In genomic region chr6:37538107-37538506, GRCh38 we compare ENCODE assay signal across 9 cellular contexts. TPM values are rescaled to one million over a fixed set of nuclear protein-coding genes. Genes with fewer than 3 reads are reported as not detected.
DNase-seq lines count a peak whose midpoint lies in the region; ATAC-seq, FAIRE-seq and TF ChIP-seq lines count a peak whose summit lies in the region.
"Had no signal": no experiment of that assay in that cellular context is flagged by ENCODE, and none has a peak within 500 bp of the region (broad histone marks: within the 10 kb centered on the region; RNA-seq: fewer than 3 reads in every experiment).

No MANE protein-coding gene starts in this region.

- H3K27ac ChIP-seq in mammary epithelial cell (ENCODE audit: insufficient read depth, low read depth, low read length) (no peak overlapping the region), small intestine (ENCODE audit: low read depth in 1 of 2, low read length in 1 of 2) (no peak overlapping the region)
- H3K27ac ChIP-seq: skin epidermis had no signal

- H3K4me2 ChIP-seq in mammary epithelial cell (ENCODE audit: insufficient read depth, low read depth, low read length) = no peak overlapping the region

- H3K4me1 ChIP-seq in mammary epithelial cell (ENCODE audit: insufficient read depth, low read length) (peaks cover 8% of the 10 kb centered on the region), small intestine (ENCODE audit: control insufficient read depth in 2 of 2, insufficient read depth in 1 of 2, low read depth in 1 of 2, low read length in 1 of 2) (no peaks in the 10 kb centered on the region)

- H2AFZ ChIP-seq in mammary epithelial cell (ENCODE audit: low read depth, low read length) = no peak overlapping the region

- ATAC-seq in HG03196 (IDR thresholded peaks at IDR 0.05; ENCODE audit: unreplicated experiment) = no peak

- TF ChIP-seq CTCF in mammary epithelial cell (conservative IDR thresholded peaks at IDR 0.05 in 1 of 2, IDR thresholded peaks at IDR 0.05 in 1 of 2; ENCODE audit: extremely low read depth in 1 of 2, insufficient read depth in 1 of 2, low read depth in 1 of 2, low read length in 2 of 2) = peak; percentile 52 to 82

- H3K36me3 ChIP-seq in mammary epithelial cell (ENCODE audit: insufficient read depth, low read length) = no peaks in the 10 kb centered on the region
- no peaks in the 10 kb centered on the region for H3K36me3 ChIP-seq in small intestine (ENCODE audit: control insufficient read depth in 2 of 2, insufficient read depth in 2 of 2, low read length in 2 of 2)

- in situ Hi-C loops in mammary epithelial cell (cut with MboI; ENCODE audit: low sequenced_read_pairs in 2 of 2) = loop anchor here in 1 of 2 donors (10.0 kb wide), 1 partner anchor 157 kb away; the partner anchor contains the start of gene MDGA1

- H4K20me1 ChIP-seq in mammary epithelial cell (ENCODE audit: insufficient read depth, low read length) = no peaks in the 10 kb centered on the region

- no TSS peak for BruUV-seq in mammary epithelial cell (replicated peaks; lab: Mats Ljungman, UMichigan)

- H3K9me3 ChIP-seq in mammary epithelial cell (replicated peaks; ENCODE audit: insufficient read depth, low read length) (no peaks in the 10 kb centered on the region), small intestine (ENCODE audit: control insufficient read depth, low read depth) (no peaks in the 10 kb centered on the region)

- CTCF ChIA-PET in mammary epithelial cell (lab: Charles Lee; ENCODE audit: low non-redundant PET) = interaction anchor here (1.2 kb wide), 2 partner anchors 28 to 38 kb away, joined by 3 to 13 read pairs; partner anchors contain the start of gene CCDC167

- H3K79me2 ChIP-seq in mammary epithelial cell (ENCODE audit: insufficient read depth, low read length) = no peaks in the 10 kb centered on the region

- no peak overlapping the region for H3K9ac ChIP-seq in mammary epithelial cell (ENCODE audit: insufficient read depth, low read length)

- H3K27me3 ChIP-seq in mammary epithelial cell (ENCODE audit: insufficient read depth, low read length) = peaks cover 4% of the 10 kb centered on the region
- peaks cover 0 to 20% of the 10 kb centered on the region in 2 donors for H3K27me3 ChIP-seq in small intestine (ENCODE audit: control insufficient read depth in 2 of 2, insufficient read depth in 2 of 2, low read length in 2 of 2)

- 50% methylated on average over 6 of the region's 6 CpGs for WGBS in mammary epithelial cell (ENCODE audit: low coverage, missing lambda C conversion rate)
- 34 to 76% (median 53%) methylated on average over 6 of the region's 6 CpGs for WGBS in small intestine, 3 donors

- intact Hi-C loops in mammary epithelial cell (cut with micrococcal nuclease) = loop anchor here (1.0 to 10.0 kb wide), 4 partner anchors 28 to 957 kb away; no protein-coding TSS in a partner anchor

- H3K4me3 ChIP-seq in mammary epithelial cell (replicated peaks in 1 of 3; ENCODE audit: insufficient read depth in 1 of 3, low read depth in 2 of 3, low read length in 3 of 3) = no peak overlapping the region
- no peak overlapping the region for H3K4me3 ChIP-seq in small intestine (ENCODE audit: low read depth in 1 of 2, low read length in 2 of 2)
- H3K4me3 ChIP-seq: skin epidermis had no signal

- dilution Hi-C loops in mammary epithelial cell (cut with HindIII; ENCODE audit: low sequenced_read_pairs) = no loop called here

- DNase-seq in NCI-H510A treated with DMSO at 0.1 percent for 48 hours (lab: John Stamatoyannopoulos, UW) (peak; percentile 30), NCI-H510A (lab: John Stamatoyannopoulos, UW) (no peak), LoVo (ENCODE audit: low spot score) (peak; percentile 6), mammary epithelial cell (peak; percentile 35), small intestine (peak; percentile 18), SIG-M5 (lab: John Stamatoyannopoulos, UW) (no peak), NCI-H2196 (lab: John Stamatoyannopoulos, UW; ENCODE audit: unreplicated experiment) (no peak)

- FAIRE-seq in small intestine (lab: Jason Lieb, UNC) = no peak

RNA-seq across cellular contexts. Expression of gene CCDC167, which starts 38.4 kb away (rescaled TPM):
- total RNA-seq in mammary epithelial cell = 10 to 100 TPM; 13.2 to 13.3 TPM
- polyA plus RNA-seq in mammary epithelial cell (44.3 TPM), small intestine (10 to 100 TPM; 25.0 to 54.3 (median 25.7) TPM)
- polyA minus RNA-seq in mammary epithelial cell = 14.6 TPM

Comparison
In these comparisons a context has a peak if more than half of its experiments do, and no peak if none do; other contexts are left out.
1. DNase-seq: peak in NCI-H510A treated with DMSO at 0.1 percent for 48 hours (single experiment), LoVo (single experiment), mammary epithelial cell (single experiment) and small intestine (single experiment); none in NCI-H510A (single experiment), SIG-M5 (single experiment) and NCI-H2196 (single experiment).